In genomic region chr2:130332271-130333073, GRCh38 we compare ENCODE assay signal across 8 cellular contexts. TPM values are rescaled to one million over a fixed set of nuclear protein-coding genes. Genes with fewer than 3 reads are reported as not detected.
DNase-seq lines count a peak whose midpoint lies in the region; ATAC-seq, FAIRE-seq and TF ChIP-seq lines count a peak whose summit lies in the region.

No MANE protein-coding gene starts in this region.

- H3K4ac ChIP-seq in H1 (replicated peaks; ENCODE audit: insufficient read length, low read depth, low read length), result no peak overlapping the region

- 36% methylated on average over 29 of the region's 29 CpGs; no CpG with 5 or more reads in 1 of the 2 experiments for WGBS in H1 (ENCODE audit: extremely low coverage in 1 of 2, insufficient coverage in 1 of 2, insufficient read length in 1 of 2, insufficient replicate concordance in 2 of 2, low coverage in 1 of 2, low lambda C conversion rate in 2 of 2, missing lambda C conversion rate in 1 of 2), 2 experiments

- H3K9ac ChIP-seq in H1 (replicated peaks in 1 of 4; ENCODE audit: extremely low read depth in 1 of 4, low read depth in 3 of 4, low read length in 3 of 4), result no peak overlapping the region; a peak in 1 of 7 replicates

- peak; percentile 73 for ATAC-seq in GM18870 (IDR thresholded peaks at IDR 0.05; ENCODE audit: unreplicated experiment)
- ATAC-seq in HG03175 (IDR thresholded peaks at IDR 0.05; ENCODE audit: unreplicated experiment), result peak; percentile 80

- no peaks in the 10 kb centered on the region for H3K79me2 ChIP-seq in H1 (ENCODE audit: control insufficient read depth in 1 of 2, insufficient read depth in 2 of 2, low read length in 2 of 2)

- H2BK120ac ChIP-seq in H1 (replicated peaks; ENCODE audit: low read depth, low read length), result no peak overlapping the region

- TF ChIP-seq RAD21 in H1 (IDR thresholded peaks at IDR 0.05 in 1 of 2, conservative IDR thresholded peaks at IDR 0.05 in 1 of 2; ENCODE audit: low read depth in 2 of 2, low read length in 2 of 2), result peak; percentile 94 to 95

- no peak overlapping the region for H2BK20ac ChIP-seq in H1 (ENCODE audit: low read length)

- no peak for TF ChIP-seq EP300 in H1 (IDR thresholded peaks at IDR 0.05; ENCODE audit: borderline replicate concordance in 1 of 2, low read depth in 2 of 2, low read length in 2 of 2)

- no peak overlapping the region for H3K27ac ChIP-seq in C4-2B
- H3K27ac ChIP-seq in H1 (ENCODE audit: low read depth, low read length), result no peak overlapping the region

- H2BK15ac ChIP-seq in H1 (ENCODE audit: low read length), result 0 out of 2 replicates have a peak overlapping the region, but pooled peaks have one; percentile 31

- TF ChIP-seq CTCF in C4-2B (conservative IDR thresholded peaks at IDR 0.05) (peak; percentile 94), H1 (IDR thresholded peaks at IDR 0.05; ENCODE audit: control extremely low read depth in 1 of 3, insufficient read depth in 1 of 3, low read depth in 1 of 3, low read length in 3 of 3) (peak; percentile 89 to 97 (median 95))

- H2BK5ac ChIP-seq in H1 (ENCODE audit: low read depth, low read length), result no peak overlapping the region

- no peak overlapping the region for H3K14ac ChIP-seq in H1 (ENCODE audit: insufficient read length)

- H3K23ac ChIP-seq in H1 (ENCODE audit: insufficient read length), result no peak overlapping the region

- H2AK5ac ChIP-seq in H1 (ENCODE audit: low read depth, low read length), result no peak overlapping the region

- 0 out of 2 replicates have a peak overlapping the region, but pooled peaks have one; percentile 27 for H2BK12ac ChIP-seq in H1 (ENCODE audit: low read depth, low read length)

- H3K18ac ChIP-seq in H1 (ENCODE audit: extremely low read depth, low read length), result no peak overlapping the region

- H3K36me3 ChIP-seq in H1 (ENCODE audit: control insufficient read depth in 2 of 4, insufficient read depth in 4 of 4, low read length in 3 of 4), result no peaks in the 10 kb centered on the region

- no peak overlapping the region; the same call in 1 of the 2 replicates for H4K8ac ChIP-seq in H1 (ENCODE audit: extremely low read depth, insufficient read depth, low read length)

- peak overlapping the region; percentile 29; the same call in 1 of the 2 replicates for H2AFZ ChIP-seq in H1 (ENCODE audit: low read length)

- FAIRE-seq in H1 (lab: Jason Lieb, UNC), result no peak

- no peak overlapping the region for H4K5ac ChIP-seq in H1 (ENCODE audit: insufficient read length, low read depth, low read length)

- DNase-seq in NCI-H774 (lab: John Stamatoyannopoulos, UW) (peak; percentile 30), H1 (ENCODE audit: low read depth in 1 of 2, low spot score in 2 of 2) (peak; percentile 41 to 90), midbrain (lab: John Stamatoyannopoulos, UW) (peak; percentile 61)
- peak; percentile 35 to 37 for DNase-seq in activated CD8-positive, alpha-beta memory T cell treated with anti-CD3 and anti-CD28 coated beads for 4 hours (ENCODE audit: low read depth in 2 of 2)
- peak; percentile 43 to 52 for DNase-seq in stimulated activated CD8-positive, alpha-beta memory T cell treated with anti-CD3 and anti-CD28 coated beads, Interleukin-7, amount 100 ng/mL, for 1 hour (ENCODE audit: low read depth in 2 of 2)

- no peaks in the 10 kb centered on the region for H4K20me1 ChIP-seq in H1 (replicated peaks in 1 of 2; ENCODE audit: control insufficient read depth in 1 of 2, insufficient read depth in 2 of 2, low read length in 2 of 2)

- no peak overlapping the region for H4K91ac ChIP-seq in H1 (replicated peaks; ENCODE audit: insufficient read length, low read length)

- H3K79me1 ChIP-seq in H1 (ENCODE audit: low read depth, low read length), result no peaks in the 10 kb centered on the region

- H3K56ac ChIP-seq in H1 (replicated peaks; ENCODE audit: insufficient read length, low read depth, low read length), result no peak overlapping the region

- H3K27me3 ChIP-seq in H1 (replicated peaks in 1 of 4; ENCODE audit: control insufficient read depth in 3 of 4, extremely low read depth in 1 of 4, insufficient read depth in 3 of 4, low read length in 3 of 4), result peaks cover 0 to 2% (median 0%) of the 10 kb centered on the region in 4 experiments; a peak in 1 of 7 replicates

- CTCF ChIA-PET in H1 (lab: Charles Lee; ENCODE audit: partially characterized antibody), result interaction anchor here (0.8 to 7.3 kb wide), 14 partner anchors 9 to 183 kb away, joined by 3 to 65 read pairs (median 5); partner anchors contain the start of genes IMP4, MZT2B and SMPD4

- H3K23me2 ChIP-seq in H1 (ENCODE audit: low read depth, low read length), result no peaks in the 10 kb centered on the region

- H3K4me1 ChIP-seq in H1 (replicated peaks in 1 of 4; ENCODE audit: control insufficient read depth in 3 of 4, insufficient read depth in 4 of 4, low read length in 3 of 4), result peaks cover 0 to 2% (median under 1%) of the 10 kb centered on the region in 4 experiments; a peak in 5 of 7 replicates

- no peaks in the 10 kb centered on the region; a peak in 1 of 4 replicates for H3K9me3 ChIP-seq in H1 (ENCODE audit: insufficient read depth in 2 of 2, low read depth in 1 of 2, low read length in 1 of 2)

- POLR2A ChIA-PET in H1 (lab: Charles Lee; ENCODE audit: partially characterized antibody), result interaction anchor here (1.0 to 3.1 kb wide), 3 partner anchors 10 to 153 kb away, joined by 3 to 16 read pairs (median 7); partner anchors contain the start of genes IMP4, MZT2B and SMPD4

- H3K4me2 ChIP-seq in H1 (ENCODE audit: insufficient read depth in 1 of 2, low read depth in 2 of 2, low read length in 2 of 2), result peak overlapping the region; percentile 0 to 66; a peak in 3 of 4 replicates

- TF ChIP-seq POLR2A in H1 (IDR thresholded peaks at IDR 0.05; ENCODE audit: control extremely low read depth in 1 of 2, low read depth in 2 of 2, low read length in 2 of 2), result no peak

- peak overlapping the region in 3 of 4 experiments; percentile 1 to 59 (median 16); a peak in 6 of 8 replicates for H3K4me3 ChIP-seq in H1 (ENCODE audit: extremely low read depth in 1 of 4, insufficient read depth in 2 of 4, low read depth in 3 of 4, low read length in 4 of 4)

TF ChIP-seq in H1, 55 proteins besides CTCF, POLR2A, EP300 and RAD21:
- TF ChIP-seq SRF (IDR thresholded peaks at IDR 0.05; ENCODE audit: low read depth, low read length) (no peak), ASH2L (IDR thresholded peaks at IDR 0.05; ENCODE audit: low read length) (no peak), E2F6 (IDR thresholded peaks at IDR 0.05) (peak; percentile 85), ATF3 (IDR thresholded peaks at IDR 0.05; ENCODE audit: insufficient read depth, low read depth, low read length) (no peak), CREB1 (IDR thresholded peaks at IDR 0.05) (0 out of 2 replicates have a peak, but pooled peaks have one; percentile 41), JUND (IDR thresholded peaks at IDR 0.05; ENCODE audit: low read length) (0 out of 2 replicates have a peak, but pooled peaks have one; percentile 42), YY1 (IDR thresholded peaks at IDR 0.05; ENCODE audit: low read depth, low read length) (0 out of 2 replicates have a peak, but pooled peaks have one; percentile 39), SIN3A (conservative IDR thresholded peaks at IDR 0.05 in 1 of 2, IDR thresholded peaks at IDR 0.05 in 1 of 2; ENCODE audit: low read depth in 1 of 2, low read length in 2 of 2) (peak in 1 of 2 experiments; percentile 43; a peak in 1 of 4 replicates), EZH2 (IDR thresholded peaks at IDR 0.05; ENCODE audit: low read depth, low read length, severe bottlenecking) (no peak), MAX (IDR thresholded peaks at IDR 0.05) (peak; percentile 88), SAP30 (IDR thresholded peaks at IDR 0.05; ENCODE audit: insufficient read depth, insufficient replicate concordance, low read length) (peak; percentile 54), KDM4A (IDR thresholded peaks at IDR 0.05; ENCODE audit: low read depth, low read length, severe bottlenecking) (peak; percentile 68)
TF ChIP-seq in H1: peak in this region for 8.

RNA-seq across cellular contexts. Expression of gene IMP4, which starts 10.2 kb away (rescaled TPM):
- total RNA-seq in H1 (2021; fragmentation: NEBNext Ultra II Directional; extraction: Animal tissue kit (Norgen Biotek cat#: 25700)), result 93.7 and 96.8 TPM in 2 replicates
- polyA plus RNA-seq in H1 (2011; rRNA removed), result 194 and 247 TPM in 2 replicates
- polyA plus RNA-seq in H1 (2011; cell fraction: cytosol; rRNA removed), result 189 TPM
- polyA plus RNA-seq in H1 (2011; cell fraction: nucleus; rRNA removed), result 269 TPM
- 70.7 to 139 TPM (median 137 TPM) in 4 replicates for polyA plus RNA-seq in H1 (2012, experiment 1 of 2)
- polyA plus RNA-seq in H1 (2012, experiment 2 of 2), result 113 TPM
- polyA plus RNA-seq in H1 (2013, experiment 1 of 2), result 86.8 TPM
- 83.2 TPM for polyA plus RNA-seq in H1 (2013, experiment 2 of 2)
- 84.6 and 122 TPM in 2 replicates for polyA minus RNA-seq in H1 (2011; rRNA and poly(A)+ RNA removed)
- 62.7 TPM for polyA minus RNA-seq in H1 (2011; cell fraction: cytosol; rRNA and poly(A)+ RNA removed)
- polyA minus RNA-seq in H1 (2011; cell fraction: nucleus; rRNA and poly(A)+ RNA removed), result 90.4 TPM

RNA-seq across cellular contexts. Expression of gene PTPN18, which starts 23.4 kb away (rescaled TPM):
- total RNA-seq in H1 (2021; fragmentation: NEBNext Ultra II Directional; extraction: Animal tissue kit (Norgen Biotek cat#: 25700)), result 13.1 and 14.7 TPM in 2 replicates
- polyA plus RNA-seq in H1 (2011; rRNA removed), result 13.2 and 15.6 TPM in 2 replicates
- polyA plus RNA-seq in H1 (2011; cell fraction: cytosol; rRNA removed), result 13.7 TPM
- 32.1 TPM for polyA plus RNA-seq in H1 (2011; cell fraction: nucleus; rRNA removed)
- 13.6 to 16.0 TPM (median 14.1 TPM) in 4 replicates for polyA plus RNA-seq in H1 (2012, experiment 1 of 2)
- 11.9 TPM for polyA plus RNA-seq in H1 (2012, experiment 2 of 2)
- polyA plus RNA-seq in H1 (2013, experiment 1 of 2), result 12.5 TPM
- polyA plus RNA-seq in H1 (2013, experiment 2 of 2), result 10.5 TPM
- polyA minus RNA-seq in H1 (2011; rRNA and poly(A)+ RNA removed), result 14.8 and 16.8 TPM in 2 replicates
- polyA minus RNA-seq in H1 (2011; cell fraction: cytosol; rRNA and poly(A)+ RNA removed), result 4.0 TPM
- 21.0 TPM for polyA minus RNA-seq in H1 (2011; cell fraction: nucleus; rRNA and poly(A)+ RNA removed)
